Comparison of ENCODE assay signal across 25 cellular contexts in genomic region chr6:35251949-35252348, GRCh38. TPM values are rescaled to one million over a fixed set of nuclear protein-coding genes. Genes with fewer than 3 reads are reported as not detected.
"Had no signal": no experiment of that assay in that cellular context is flagged by ENCODE, and none has a peak within 500 bp of the region (broad histone marks: within the 10 kb centered on the region; RNA-seq: fewer than 3 reads in every experiment).

No MANE protein-coding gene starts in this region.

- H3K9me3 ChIP-seq: MG63, SJSA1 had no signal

- H3K27ac ChIP-seq: RWPE1, SJSA1, SK-N-MC had no signal

- H3K4me3 ChIP-seq: MG63, SJSA1, SK-N-MC had no signal

- H3K27me3 ChIP-seq: MG63, SJSA1 had no signal

- DNase-seq: Karpas-422, KG1, MG63, NCI-H1092, NCI-H1105 treated with DMSO at 0.1 percent for 48 hours, NCI-H1417 treated with DMSO at 0.1 percent for 48 hours, NCI-H146, NCI-H1694 treated with DMSO at 0.1 percent for 48 hours, NCI-H1930, NCI-H2081, NCI-H2107, NCI-H2227 treated with DMSO at 0.1 percent for 48 hours, NCI-H446, NCI-H510A, NCI-H524 treated with DMSO at 0.1 percent for 48 hours, NCI-H69, NCI-H774, PC-3, SIG-M5 had no signal

- ATAC-seq: Panc1, PC-3 had no signal

RNA-seq across cellular contexts. Expression of gene SCUBE3, which starts 38.2 kb away (rescaled TPM):
- total RNA-seq: HT-29, OCI-LY7 had no signal
